10 cellular contexts compared by ENCODE assay signal in the genomic region with DNA sequence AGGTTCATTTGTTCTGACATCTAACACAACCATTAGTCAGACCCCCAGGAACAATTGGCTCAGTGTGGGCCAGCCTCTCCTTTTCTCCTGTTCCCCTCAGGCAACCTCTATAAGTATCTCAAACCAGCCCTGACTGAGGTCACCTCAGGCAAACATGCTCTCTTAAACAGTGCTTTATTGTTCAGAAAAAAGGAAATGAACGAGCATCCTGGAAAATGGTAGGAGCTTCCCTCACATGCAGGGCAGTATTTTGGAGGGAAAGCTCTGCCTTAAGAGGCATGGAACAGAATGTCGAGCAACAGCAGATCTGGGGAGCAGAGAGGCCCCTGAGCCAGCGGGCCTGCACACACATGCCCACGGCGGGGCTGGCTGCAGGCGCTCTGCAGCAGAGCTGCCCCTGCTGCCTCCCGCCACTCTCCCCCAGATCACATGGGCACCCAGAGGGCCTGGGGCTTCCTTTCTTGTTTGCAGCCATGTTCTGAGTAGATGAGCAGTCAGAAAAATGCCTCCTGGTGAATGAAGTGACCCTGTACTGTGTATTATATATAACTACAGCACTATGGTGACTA. TPM values are rescaled to one million over a fixed set of nuclear protein-coding genes. Genes with fewer than 3 reads are reported as not detected.
DNase-seq lines count a peak whose midpoint lies in the region; ATAC-seq and TF ChIP-seq lines count a peak whose summit lies in the region.
"Had no signal": no experiment of that assay in that cellular context is flagged by ENCODE, and none has a peak within 500 bp of the region (broad histone marks: within the 10 kb centered on the region; RNA-seq: fewer than 3 reads in every experiment).

No MANE protein-coding gene starts in this region.

- TF ChIP-seq RAD21 in HCT116 (IDR thresholded peaks at IDR 0.05; ENCODE audit: low read depth): no peak

- POLR2A ChIA-PET in HCT116 (lab: Charles Lee): no interaction called here
- POLR2A ChIA-PET in naive thymus-derived CD4-positive, alpha-beta T cell (lab: Charles Lee): interaction anchor here (0.7 kb wide), 1 partner anchor 29 kb away, joined by 3 read pairs; no protein-coding TSS in a partner anchor

- H4K8ac ChIP-seq in trophoblast cell (ENCODE audit: low read depth, low read length): no peak overlapping the region

- peak; percentile 83 for ATAC-seq in HCT116
- no peak for ATAC-seq in naive thymus-derived CD4-positive, alpha-beta T cell

- H4K12ac ChIP-seq in trophoblast cell (ENCODE audit: low read depth, low read length): no peak overlapping the region

- H3K4me3 ChIP-seq in HCT116 (replicated peaks in 1 of 2; ENCODE audit: low read depth in 1 of 2, low read length in 2 of 2): no peak overlapping the region
- H3K4me3 ChIP-seq in trophoblast cell (ENCODE audit: low read depth, low read length): no peak overlapping the region
- no peak overlapping the region for H3K4me3 ChIP-seq in naive thymus-derived CD4-positive, alpha-beta T cell (ENCODE audit: low read length)
- no peak overlapping the region for H3K4me3 ChIP-seq in Karpas-422 (ENCODE audit: low read length)

- H3K9ac ChIP-seq in HCT116 (ENCODE audit: low read length) (peak overlapping the region; percentile 4; the same call in 1 of the 2 replicates), trophoblast cell (ENCODE audit: low read length) (no peak overlapping the region), Karpas-422 (ENCODE audit: low read length) (no peak overlapping the region)

- H4K20me1 ChIP-seq in HCT116 (ENCODE audit: insufficient read depth): no peaks in the 10 kb centered on the region
- H4K20me1 ChIP-seq in Karpas-422 (ENCODE audit: insufficient read depth, low read depth, low read length): no peaks in the 10 kb centered on the region

- CTCF ChIA-PET in HCT116 (lab: Charles Lee): no interaction called here
- CTCF ChIA-PET in naive thymus-derived CD4-positive, alpha-beta T cell (lab: Charles Lee): no interaction called here

- no peak overlapping the region for H3K4ac ChIP-seq in trophoblast cell (ENCODE audit: low read depth, low read length)

- H3K9me3 Mint-ChIP-seq in naive thymus-derived CD4-positive, alpha-beta T cell: no peaks in the 10 kb centered on the region
- H3K9me3 Mint-ChIP-seq: memory B cell had no signal

- H3K36me3 Mint-ChIP-seq in naive thymus-derived CD4-positive, alpha-beta T cell: no peaks in the 10 kb centered on the region
- H3K36me3 Mint-ChIP-seq: memory B cell had no signal

- no peaks in the 10 kb centered on the region for H3K36me3 ChIP-seq in HCT116 (ENCODE audit: control insufficient read depth in 1 of 2, insufficient read depth in 2 of 2, low read length in 2 of 2)
- H3K36me3 ChIP-seq in trophoblast cell (ENCODE audit: control insufficient read depth in 1 of 2, insufficient read depth in 2 of 2, low read length in 2 of 2): no peaks in the 10 kb centered on the region
- H3K36me3 ChIP-seq in naive thymus-derived CD4-positive, alpha-beta T cell (ENCODE audit: control insufficient read depth in 2 of 3, insufficient read depth in 3 of 3, low read length in 3 of 3): no peaks in the 10 kb centered on the region
- H3K36me3 ChIP-seq in Karpas-422 (ENCODE audit: insufficient read depth, low read length): no peaks in the 10 kb centered on the region

- peaks cover 0 to 7% (median 0%) of the 10 kb centered on the region in 5 donors for H3K27me3 Mint-ChIP-seq in naive thymus-derived CD4-positive, alpha-beta T cell
- H3K27me3 Mint-ChIP-seq: memory B cell had no signal

- H3K23ac ChIP-seq in trophoblast cell (ENCODE audit: low read length): no peak overlapping the region

- no peak overlapping the region for H3K18ac ChIP-seq in trophoblast cell (ENCODE audit: low read length)

- no peak for TF ChIP-seq POLR2A in HCT116 (IDR thresholded peaks at IDR 0.05; ENCODE audit: borderline replicate concordance, extremely low read depth, insufficient read depth, insufficient read length)

- no peaks in the 10 kb centered on the region for H3K9me3 ChIP-seq in HCT116 (ENCODE audit: control insufficient read depth in 1 of 2, insufficient read depth in 1 of 2, low read depth in 1 of 2, low read length in 2 of 2)
- H3K9me3 ChIP-seq in trophoblast cell (ENCODE audit: insufficient read depth, low read depth, low read length): no peaks in the 10 kb centered on the region
- no peaks in the 10 kb centered on the region for H3K9me3 ChIP-seq in naive thymus-derived CD4-positive, alpha-beta T cell (ENCODE audit: control insufficient read depth in 2 of 3, low read length in 3 of 3)
- no peaks in the 10 kb centered on the region for H3K9me3 ChIP-seq in Karpas-422 (ENCODE audit: low read length)

- H3K27ac ChIP-seq in HCT116 (ENCODE audit: low read depth, low read length) (no peak overlapping the region; the same call in 1 of the 2 replicates), epithelial cell of prostate (peak overlapping the region; percentile 72), trophoblast cell (ENCODE audit: low read depth, low read length) (peak overlapping the region; percentile 21), Karpas-422 (ENCODE audit: low read length) (no peak overlapping the region)
- H3K27ac ChIP-seq in naive thymus-derived CD4-positive, alpha-beta T cell (ENCODE audit: low read depth, low read length): no peak overlapping the region

- no peak overlapping the region for H2BK5ac ChIP-seq in trophoblast cell (ENCODE audit: low read depth, low read length, poor library complexity)

- H3K9me2 ChIP-seq in HCT116 (ENCODE audit: insufficient read depth) (no peaks in the 10 kb centered on the region), Karpas-422 (replicated peaks; ENCODE audit: insufficient read depth, low read length) (no peaks in the 10 kb centered on the region)

- H2AFZ ChIP-seq in HCT116 (ENCODE audit: low read depth, low read length, poor library complexity, severe bottlenecking) (peak overlapping the region; percentile 26), trophoblast cell (ENCODE audit: insufficient read depth, low read length, poor library complexity) (no peak overlapping the region), Karpas-422 (ENCODE audit: low read length) (no peak overlapping the region)

- H3K79me1 ChIP-seq in trophoblast cell (ENCODE audit: low read length): no peaks in the 10 kb centered on the region

- RAD21 ChIA-PET in HCT116 (lab: Charles Lee; ENCODE audit: low non-redundant PET in 1 of 2, low total read pairs in 2 of 2, uncharacterized antibody in 2 of 2, unreplicated experiment in 2 of 2): no interaction called here

- H3K27ac Mint-ChIP-seq in naive thymus-derived CD4-positive, alpha-beta T cell: no peak overlapping the region
- H3K27ac Mint-ChIP-seq: memory B cell had no signal

- TF ChIP-seq CTCF in HCT116 (IDR thresholded peaks at IDR 0.05 in 2 of 3, conservative IDR thresholded peaks at IDR 0.05 in 1 of 3; ENCODE audit: borderline replicate concordance in 1 of 3, insufficient read depth in 1 of 3, low read depth in 2 of 3, low read length in 2 of 3): no peak

- no CpG with 5 or more reads among the region's 7 CpGs for WGBS in trophoblast cell (ENCODE audit: extremely low coverage, insufficient coverage, insufficient read length)

- H2BK12ac ChIP-seq in trophoblast cell (ENCODE audit: low read length): no peak overlapping the region

- no peak overlapping the region for H2BK120ac ChIP-seq in trophoblast cell (ENCODE audit: insufficient read depth, low read length, poor library complexity)

- no peaks in the 10 kb centered on the region for H3K79me2 ChIP-seq in HCT116 (ENCODE audit: insufficient read depth, low read length)
- H3K79me2 ChIP-seq in trophoblast cell (ENCODE audit: control insufficient read depth, insufficient read depth, low read length, poor library complexity): no peaks in the 10 kb centered on the region
- no peaks in the 10 kb centered on the region for H3K79me2 ChIP-seq in Karpas-422 (ENCODE audit: low read length)

- H3K4me1 Mint-ChIP-seq in naive thymus-derived CD4-positive, alpha-beta T cell: no peaks in the 10 kb centered on the region
- H3K4me1 Mint-ChIP-seq: memory B cell had no signal

- peak; percentile 29 for DNase-seq in HCT116 (ENCODE audit: low read depth, low spot score)
- DNase-seq in NCI-H69 (lab: John Stamatoyannopoulos, UW): peak; percentile 88
- peak; percentile 22 for DNase-seq in epithelial cell of prostate (ENCODE audit: low read depth, low spot score)
- DNase-seq in trophoblast cell: no peak
- no peak for DNase-seq in DMS114 treated with DMSO at 0.1 percent for 48 hours (lab: John Stamatoyannopoulos, UW; ENCODE audit: unreplicated experiment)
- no peak for DNase-seq in NCI-H2029 treated with DMSO at 0.1 percent for 48 hours (lab: John Stamatoyannopoulos, UW)
- DNase-seq in naive thymus-derived CD4-positive, alpha-beta T cell: no peak
- DNase-seq in Karpas-422: no peak
- DNase-seq: NCI-H1092 had no signal

- no peak overlapping the region for H2AK5ac ChIP-seq in trophoblast cell (ENCODE audit: low read length)

- H3K4me3 Mint-ChIP-seq in naive thymus-derived CD4-positive, alpha-beta T cell: no peak overlapping the region
- H3K4me3 Mint-ChIP-seq: memory B cell had no signal

- H3K4me1 ChIP-seq in HCT116 (ENCODE audit: control insufficient read depth in 1 of 2, insufficient read depth in 2 of 2, low read length in 2 of 2) (peaks cover 0 to 15% of the 10 kb centered on the region in 2 experiments; a peak in 2 of 4 replicates), trophoblast cell (ENCODE audit: control insufficient read depth in 1 of 2, insufficient read depth in 2 of 2, low read length in 2 of 2) (peaks cover 0 to 4% of the 10 kb centered on the region in 2 experiments), Karpas-422 (ENCODE audit: low read length) (no peaks in the 10 kb centered on the region)
- H3K4me1 ChIP-seq in naive thymus-derived CD4-positive, alpha-beta T cell (ENCODE audit: control insufficient read depth in 2 of 2, insufficient read depth in 2 of 2, low read length in 2 of 2): no peaks in the 10 kb centered on the region

- BruUV-seq in HCT116 (replicated peaks; lab: Mats Ljungman, UMichigan): no TSS peak

- H3K27me3 ChIP-seq in HCT116 (ENCODE audit: insufficient read depth, low read length): no peaks in the 10 kb centered on the region
- H3K27me3 ChIP-seq in trophoblast cell (ENCODE audit: insufficient read depth, low read length): no peaks in the 10 kb centered on the region
- H3K27me3 ChIP-seq in naive thymus-derived CD4-positive, alpha-beta T cell (ENCODE audit: control insufficient read depth in 2 of 2, insufficient read depth in 2 of 2, low read length in 2 of 2): no peaks in the 10 kb centered on the region
- no peaks in the 10 kb centered on the region for H3K27me3 ChIP-seq in Karpas-422 (ENCODE audit: low read length)

- peak overlapping the region; percentile 11 for H3K4me2 ChIP-seq in HCT116 (ENCODE audit: low read length)
- no peak overlapping the region for H3K4me2 ChIP-seq in trophoblast cell (ENCODE audit: low read length)
- no peak overlapping the region for H3K4me2 ChIP-seq in Karpas-422 (ENCODE audit: low read depth, low read length, poor library complexity, severe bottlenecking)

- H3K14ac ChIP-seq in trophoblast cell (ENCODE audit: low read length): no peak overlapping the region

- H4K91ac ChIP-seq in trophoblast cell (ENCODE audit: low read depth, low read length): no peak overlapping the region

- intact Hi-C loops in HCT116 (cut with micrococcal nuclease): no loop called here
- intact Hi-C loops in naive thymus-derived CD4-positive, alpha-beta T cell (cut with micrococcal nuclease): no loop called here

RNA-seq across cellular contexts. Expression of a gene that starts 42.0 kb away (rescaled TPM):
- total RNA-seq in HCT116 (2021; ENCODE audit: unreplicated experiment): 9.4 TPM
- polyA plus RNA-seq in HCT116 (2012): 5.7 and 7.0 TPM in 2 replicates
- 2.2 and 2.3 TPM in 2 replicates for polyA plus RNA-seq in trophoblast cell (2013)
- total RNA-seq in naive thymus-derived CD4-positive, alpha-beta T cell: 1 to 10 TPM; 1.3 to 3.5 (median 1.9) TPM
- 1 to 10 TPM; 1.6 to 1.9 TPM for polyA plus RNA-seq in naive thymus-derived CD4-positive, alpha-beta T cell
- 4.4 and 12.3 TPM in 2 replicates for total RNA-seq in Karpas-422 (2014; rRNA removed; shearing (Covaris generic); ENCODE audit: low replicate concordance)

RNA-seq across cellular contexts. Expression of a gene that starts 56.6 kb away (rescaled TPM):
- 17.7 TPM for total RNA-seq in HCT116 (2021; ENCODE audit: unreplicated experiment)
- polyA plus RNA-seq in HCT116 (2012): 7.8 and 11.2 TPM in 2 replicates
- 4.2 and 4.8 TPM in 2 replicates for polyA plus RNA-seq in trophoblast cell (2013)
- 10 to 100 TPM; 15.2 to 24.9 (median 22.4) TPM for total RNA-seq in naive thymus-derived CD4-positive, alpha-beta T cell
- polyA plus RNA-seq in naive thymus-derived CD4-positive, alpha-beta T cell: 10 to 100 TPM in 1 of 2 donors, 1 to 10 TPM in 1; 5.9 to 10.1 TPM
- 14.3 and 36.6 TPM in 2 replicates for total RNA-seq in Karpas-422 (2014; rRNA removed; shearing (Covaris generic); ENCODE audit: low replicate concordance)

Comparison
In these comparisons a context has a peak if more than half of its experiments do, and no peak if none do; other contexts are left out.
1. DNase-seq: peak in HCT116 (single experiment), NCI-H69 (single experiment) and epithelial cell of prostate (single experiment); none in trophoblast cell (0 of 2), DMS114 treated with DMSO at 0.1 percent for 48 hours (single experiment), NCI-H2029 treated with DMSO at 0.1 percent for 48 hours (single experiment), naive thymus-derived CD4-positive, alpha-beta T cell (0 of 9) and Karpas-422 (single experiment).
2. H3K27ac ChIP-seq: peak in epithelial cell of prostate (single experiment) and trophoblast cell (single experiment); none in HCT116 (single experiment), naive thymus-derived CD4-positive, alpha-beta T cell (single experiment) and Karpas-422 (single experiment).